Comparison of ENCODE assay signal across 1 cellular context in the genomic region with DNA sequence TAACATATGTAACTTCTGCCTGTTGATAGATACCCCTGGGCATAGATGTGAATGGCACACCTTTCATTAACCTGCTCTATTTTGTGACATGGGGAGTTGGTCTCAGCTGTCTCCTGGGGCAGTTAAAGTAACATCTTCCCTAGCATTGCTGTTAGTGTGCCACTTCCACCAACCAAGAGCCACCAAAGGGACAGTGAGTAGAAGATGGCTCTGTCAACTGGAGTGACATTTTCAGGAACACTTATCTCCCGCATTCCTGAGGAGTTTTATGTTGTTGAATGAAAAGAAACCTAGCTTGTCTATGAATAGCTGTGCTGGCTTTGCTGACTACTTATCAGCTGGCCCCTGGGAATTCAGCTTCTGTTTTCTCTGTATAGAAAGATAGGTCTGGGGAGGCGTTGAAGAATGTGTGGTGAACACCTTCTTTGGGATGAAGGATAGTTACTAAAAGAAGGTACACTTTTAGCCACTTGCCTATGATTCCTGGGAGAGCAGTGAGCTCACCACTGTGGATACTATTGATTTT.
TF ChIP-seq lines count a peak whose summit lies in the region.

No MANE protein-coding gene starts in this region.

TF ChIP-seq in neural cell, 6 proteins besides CTCF, POLR2A, EP300 and RAD21:
- TF ChIP-seq EZH2 (IDR thresholded peaks at IDR 0.05; ENCODE audit: borderline replicate concordance, insufficient read depth, low read length, poor library complexity, severe bottlenecking): no peak
- TF ChIP-seq, protein P1, sequence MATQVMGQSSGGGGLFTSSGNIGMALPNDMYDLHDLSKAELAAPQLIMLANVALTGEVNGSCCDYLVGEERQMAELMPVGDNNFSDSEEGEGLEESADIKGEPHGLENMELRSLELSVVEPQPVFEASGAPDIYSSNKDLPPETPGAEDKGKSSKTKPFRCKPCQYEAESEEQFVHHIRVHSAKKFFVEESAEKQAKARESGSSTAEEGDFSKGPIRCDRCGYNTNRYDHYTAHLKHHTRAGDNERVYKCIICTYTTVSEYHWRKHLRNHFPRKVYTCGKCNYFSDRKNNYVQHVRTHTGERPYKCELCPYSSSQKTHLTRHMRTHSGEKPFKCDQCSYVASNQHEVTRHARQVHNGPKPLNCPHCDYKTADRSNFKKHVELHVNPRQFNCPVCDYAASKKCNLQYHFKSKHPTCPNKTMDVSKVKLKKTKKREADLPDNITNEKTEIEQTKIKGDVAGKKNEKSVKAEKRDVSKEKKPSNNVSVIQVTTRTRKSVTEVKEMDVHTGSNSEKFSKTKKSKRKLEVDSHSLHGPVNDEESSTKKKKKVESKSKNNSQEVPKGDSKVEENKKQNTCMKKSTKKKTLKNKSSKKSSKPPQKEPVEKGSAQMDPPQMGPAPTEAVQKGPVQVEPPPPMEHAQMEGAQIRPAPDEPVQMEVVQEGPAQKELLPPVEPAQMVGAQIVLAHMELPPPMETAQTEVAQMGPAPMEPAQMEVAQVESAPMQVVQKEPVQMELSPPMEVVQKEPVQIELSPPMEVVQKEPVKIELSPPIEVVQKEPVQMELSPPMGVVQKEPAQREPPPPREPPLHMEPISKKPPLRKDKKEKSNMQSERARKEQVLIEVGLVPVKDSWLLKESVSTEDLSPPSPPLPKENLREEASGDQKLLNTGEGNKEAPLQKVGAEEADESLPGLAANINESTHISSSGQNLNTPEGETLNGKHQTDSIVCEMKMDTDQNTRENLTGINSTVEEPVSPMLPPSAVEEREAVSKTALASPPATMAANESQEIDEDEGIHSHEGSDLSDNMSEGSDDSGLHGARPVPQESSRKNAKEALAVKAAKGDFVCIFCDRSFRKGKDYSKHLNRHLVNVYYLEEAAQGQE (IDR thresholded peaks at IDR 0.05; ENCODE audit: borderline replicate concordance): peak; percentile 28
- peak; percentile 38 for TF ChIP-seq POLR2AphosphoS5 (IDR thresholded peaks at IDR 0.05)
